1 cellular context compared by ENCODE assay signal in the genomic region with DNA sequence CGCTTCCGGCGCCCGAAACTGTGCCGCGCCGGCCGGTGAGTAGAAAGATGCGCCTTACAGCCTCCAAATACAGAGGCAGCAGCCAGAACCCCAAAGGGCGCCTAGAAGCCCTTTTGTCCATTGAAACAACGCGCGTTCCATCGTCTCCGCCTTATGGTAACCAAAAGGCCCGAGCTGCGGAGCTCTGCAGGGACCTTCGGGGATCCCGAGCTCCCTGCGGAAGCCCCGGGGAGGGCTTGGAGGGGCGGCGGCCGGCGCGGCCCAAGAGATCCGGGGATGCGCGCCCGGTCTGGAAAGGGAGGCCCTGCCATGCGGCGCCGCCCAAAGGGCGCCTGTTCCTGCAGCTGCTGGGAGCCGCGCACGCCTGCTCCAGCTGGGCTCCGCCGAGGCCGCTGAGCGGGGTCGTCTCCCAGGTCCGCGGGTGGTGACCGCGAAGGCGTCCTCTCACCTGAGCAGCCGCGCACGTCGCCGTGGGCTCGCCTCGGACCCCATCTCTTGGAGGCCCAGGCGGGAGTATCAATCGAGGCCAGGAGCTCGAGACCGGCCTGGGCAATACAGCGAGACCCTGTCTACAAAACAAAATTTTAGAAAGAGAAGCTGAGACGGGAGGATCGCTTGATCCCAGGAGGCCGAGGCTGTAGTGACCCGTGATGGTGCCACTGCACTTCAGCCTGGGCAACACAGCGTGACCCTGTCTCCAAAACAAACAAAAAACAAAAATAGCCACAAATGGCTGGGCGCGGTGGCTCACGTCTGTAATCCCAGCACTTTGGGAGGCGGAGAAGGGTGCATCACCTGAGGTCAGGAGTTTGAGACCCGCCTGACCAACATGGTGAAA.
TF ChIP-seq lines count a peak whose summit lies in the region.

No MANE protein-coding gene starts in this region.

TF ChIP-seq in HepG2, 621 proteins besides CTCF, POLR2A, EP300 and RAD21 (continued from another document and continues in another):
- TF ChIP-seq, protein P1, sequence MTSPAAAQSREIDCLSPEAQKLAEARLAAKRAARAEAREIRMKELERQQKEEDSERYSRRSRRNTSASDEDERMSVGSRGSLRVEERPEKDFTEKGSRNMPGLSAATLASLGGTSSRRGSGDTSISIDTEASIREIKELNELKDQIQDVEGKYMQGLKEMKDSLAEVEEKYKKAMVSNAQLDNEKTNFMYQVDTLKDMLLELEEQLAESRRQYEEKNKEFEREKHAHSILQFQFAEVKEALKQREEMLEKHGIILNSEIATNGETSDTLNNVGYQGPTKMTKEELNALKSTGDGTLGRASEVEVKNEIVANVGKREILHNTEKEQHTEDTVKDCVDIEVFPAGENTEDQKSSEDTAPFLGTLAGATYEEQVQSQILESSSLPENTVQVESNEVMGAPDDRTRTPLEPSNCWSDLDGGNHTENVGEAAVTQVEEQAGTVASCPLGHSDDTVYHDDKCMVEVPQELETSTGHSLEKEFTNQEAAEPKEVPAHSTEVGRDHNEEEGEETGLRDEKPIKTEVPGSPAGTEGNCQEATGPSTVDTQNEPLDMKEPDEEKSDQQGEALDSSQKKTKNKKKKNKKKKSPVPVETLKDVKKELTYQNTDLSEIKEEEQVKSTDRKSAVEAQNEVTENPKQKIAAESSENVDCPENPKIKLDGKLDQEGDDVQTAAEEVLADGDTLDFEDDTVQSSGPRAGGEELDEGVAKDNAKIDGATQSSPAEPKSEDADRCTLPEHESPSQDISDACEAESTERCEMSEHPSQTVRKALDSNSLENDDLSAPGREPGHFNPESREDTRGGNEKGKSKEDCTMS (CRISPR knock-in tag; conservative IDR thresholded peaks at IDR 0.05) = peak; percentile 49; the same call in 1 of the 2 replicates
- peak; percentile 31 for TF ChIP-seq ETV6 (CRISPR knock-in tag; conservative IDR thresholded peaks at IDR 0.05)
- TF ChIP-seq KDM4B (CRISPR knock-in tag; IDR thresholded peaks at IDR 0.05) = 0 out of 2 replicates have a peak, but pooled peaks have one; percentile 7
- TF ChIP-seq PRMT3 (CRISPR knock-in tag; IDR thresholded peaks at IDR 0.05; ENCODE audit: borderline replicate concordance, low read depth) = peak; percentile 3; the same call in 1 of the 2 replicates
- no peak for TF ChIP-seq SSRP1 (CRISPR knock-in tag; IDR thresholded peaks at IDR 0.05)
- peak; percentile 58 for TF ChIP-seq TAF1 (CRISPR knock-in tag; IDR thresholded peaks at IDR 0.05)
- TF ChIP-seq ZNF530 (CRISPR knock-in tag; IDR thresholded peaks at IDR 0.05; ENCODE audit: low read depth) = no peak
- peak; percentile 80 for TF ChIP-seq KMT2B (CRISPR knock-in tag; IDR thresholded peaks at IDR 0.05)
- no peak for TF ChIP-seq TBX3 (IDR thresholded peaks at IDR 0.05; ENCODE audit: borderline replicate concordance)
- TF ChIP-seq KDM1A (CRISPR knock-in tag; IDR thresholded peaks at IDR 0.05) = peak; percentile 95; the same call in 1 of the 2 replicates
- TF ChIP-seq, protein P2, sequence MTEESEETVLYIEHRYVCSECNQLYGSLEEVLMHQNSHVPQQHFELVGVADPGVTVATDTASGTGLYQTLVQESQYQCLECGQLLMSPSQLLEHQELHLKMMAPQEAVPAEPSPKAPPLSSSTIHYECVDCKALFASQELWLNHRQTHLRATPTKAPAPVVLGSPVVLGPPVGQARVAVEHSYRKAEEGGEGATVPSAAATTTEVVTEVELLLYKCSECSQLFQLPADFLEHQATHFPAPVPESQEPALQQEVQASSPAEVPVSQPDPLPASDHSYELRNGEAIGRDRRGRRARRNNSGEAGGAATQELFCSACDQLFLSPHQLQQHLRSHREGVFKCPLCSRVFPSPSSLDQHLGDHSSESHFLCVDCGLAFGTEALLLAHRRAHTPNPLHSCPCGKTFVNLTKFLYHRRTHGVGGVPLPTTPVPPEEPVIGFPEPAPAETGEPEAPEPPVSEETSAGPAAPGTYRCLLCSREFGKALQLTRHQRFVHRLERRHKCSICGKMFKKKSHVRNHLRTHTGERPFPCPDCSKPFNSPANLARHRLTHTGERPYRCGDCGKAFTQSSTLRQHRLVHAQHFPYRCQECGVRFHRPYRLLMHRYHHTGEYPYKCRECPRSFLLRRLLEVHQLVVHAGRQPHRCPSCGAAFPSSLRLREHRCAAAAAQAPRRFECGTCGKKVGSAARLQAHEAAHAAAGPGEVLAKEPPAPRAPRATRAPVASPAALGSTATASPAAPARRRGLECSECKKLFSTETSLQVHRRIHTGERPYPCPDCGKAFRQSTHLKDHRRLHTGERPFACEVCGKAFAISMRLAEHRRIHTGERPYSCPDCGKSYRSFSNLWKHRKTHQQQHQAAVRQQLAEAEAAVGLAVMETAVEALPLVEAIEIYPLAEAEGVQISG (CRISPR knock-in tag; IDR thresholded peaks at IDR 0.05) = peak; percentile 43; the same call in 1 of the 2 replicates
- TF ChIP-seq ZNF136 (CRISPR knock-in tag; IDR thresholded peaks at IDR 0.05; ENCODE audit: low read depth) = 0 out of 2 replicates have a peak, but pooled peaks have one; percentile 38
- peak; percentile 54; the same call in 1 of the 2 replicates for TF ChIP-seq ZNF317 (CRISPR knock-in tag; IDR thresholded peaks at IDR 0.05)
- TF ChIP-seq ZNF790 (CRISPR knock-in tag; IDR thresholded peaks at IDR 0.05; ENCODE audit: borderline replicate concordance) = peak; percentile 92
- TF ChIP-seq SALL1 (CRISPR knock-in tag; IDR thresholded peaks at IDR 0.05) = peak; percentile 27
- TF ChIP-seq ZNF768 (CRISPR knock-in tag; IDR thresholded peaks at IDR 0.05) = peak; percentile 91
- TF ChIP-seq TOPORS (CRISPR knock-in tag; IDR thresholded peaks at IDR 0.05) = peak; percentile 68
- TF ChIP-seq, protein P3, sequence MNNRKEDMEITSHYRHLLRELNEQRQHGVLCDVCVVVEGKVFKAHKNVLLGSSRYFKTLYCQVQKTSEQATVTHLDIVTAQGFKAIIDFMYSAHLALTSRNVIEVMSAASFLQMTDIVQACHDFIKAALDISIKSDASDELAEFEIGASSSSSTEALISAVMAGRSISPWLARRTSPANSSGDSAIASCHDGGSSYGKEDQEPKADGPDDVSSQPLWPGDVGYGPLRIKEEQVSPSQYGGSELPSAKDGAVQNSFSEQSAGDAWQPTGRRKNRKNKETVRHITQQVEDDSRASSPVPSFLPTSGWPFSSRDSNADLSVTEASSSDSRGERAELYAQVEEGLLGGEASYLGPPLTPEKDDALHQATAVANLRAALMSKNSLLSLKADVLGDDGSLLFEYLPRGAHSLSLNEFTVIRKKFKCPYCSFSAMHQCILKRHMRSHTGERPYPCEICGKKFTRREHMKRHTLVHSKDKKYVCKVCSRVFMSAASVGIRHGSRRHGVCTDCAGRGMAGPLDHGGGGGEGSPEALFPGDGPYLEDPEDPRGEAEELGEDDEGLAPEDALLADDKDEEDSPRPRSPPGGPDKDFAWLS (CRISPR knock-in tag; IDR thresholded peaks at IDR 0.05; ENCODE audit: borderline replicate concordance) = peak; percentile 17; the same call in 1 of the 2 replicates
- 0 out of 2 replicates have a peak, but pooled peaks have one; percentile 51 for TF ChIP-seq KLF6 (CRISPR knock-in tag; IDR thresholded peaks at IDR 0.05)
- TF ChIP-seq, protein P4, sequence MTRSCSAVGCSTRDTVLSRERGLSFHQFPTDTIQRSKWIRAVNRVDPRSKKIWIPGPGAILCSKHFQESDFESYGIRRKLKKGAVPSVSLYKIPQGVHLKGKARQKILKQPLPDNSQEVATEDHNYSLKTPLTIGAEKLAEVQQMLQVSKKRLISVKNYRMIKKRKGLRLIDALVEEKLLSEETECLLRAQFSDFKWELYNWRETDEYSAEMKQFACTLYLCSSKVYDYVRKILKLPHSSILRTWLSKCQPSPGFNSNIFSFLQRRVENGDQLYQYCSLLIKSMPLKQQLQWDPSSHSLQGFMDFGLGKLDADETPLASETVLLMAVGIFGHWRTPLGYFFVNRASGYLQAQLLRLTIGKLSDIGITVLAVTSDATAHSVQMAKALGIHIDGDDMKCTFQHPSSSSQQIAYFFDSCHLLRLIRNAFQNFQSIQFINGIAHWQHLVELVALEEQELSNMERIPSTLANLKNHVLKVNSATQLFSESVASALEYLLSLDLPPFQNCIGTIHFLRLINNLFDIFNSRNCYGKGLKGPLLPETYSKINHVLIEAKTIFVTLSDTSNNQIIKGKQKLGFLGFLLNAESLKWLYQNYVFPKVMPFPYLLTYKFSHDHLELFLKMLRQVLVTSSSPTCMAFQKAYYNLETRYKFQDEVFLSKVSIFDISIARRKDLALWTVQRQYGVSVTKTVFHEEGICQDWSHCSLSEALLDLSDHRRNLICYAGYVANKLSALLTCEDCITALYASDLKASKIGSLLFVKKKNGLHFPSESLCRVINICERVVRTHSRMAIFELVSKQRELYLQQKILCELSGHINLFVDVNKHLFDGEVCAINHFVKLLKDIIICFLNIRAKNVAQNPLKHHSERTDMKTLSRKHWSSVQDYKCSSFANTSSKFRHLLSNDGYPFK (CRISPR knock-in tag; IDR thresholded peaks at IDR 0.05; ENCODE audit: borderline replicate concordance) = peak; percentile 70
- TF ChIP-seq ZMYM2 (CRISPR knock-in tag; IDR thresholded peaks at IDR 0.05) = peak; percentile 92
- TF ChIP-seq ZNF354B (CRISPR knock-in tag; IDR thresholded peaks at IDR 0.05) = 0 out of 2 replicates have a peak, but pooled peaks have one; percentile 10
- no peak; the same call in 1 of the 2 replicates for TF ChIP-seq BRCA1 (CRISPR knock-in tag; IDR thresholded peaks at IDR 0.05)
- TF ChIP-seq ZFP36L1 (CRISPR knock-in tag; IDR thresholded peaks at IDR 0.05) = 0 out of 2 replicates have a peak, but pooled peaks have one; percentile 31
- peak; percentile 54; the same call in 1 of the 2 replicates for TF ChIP-seq ZNF260 (CRISPR knock-in tag; IDR thresholded peaks at IDR 0.05; ENCODE audit: borderline replicate concordance, low read depth)
- no peak for TF ChIP-seq ZEB1 (IDR thresholded peaks at IDR 0.05; ENCODE audit: insufficient replicate concordance, low read depth)
- TF ChIP-seq CCDC6 (CRISPR knock-in tag; IDR thresholded peaks at IDR 0.05) = no peak
- TF ChIP-seq ARNT2 (CRISPR knock-in tag; IDR thresholded peaks at IDR 0.05; ENCODE audit: low read depth) = peak; percentile 42; the same call in 1 of the 2 replicates
- TF ChIP-seq CEBPG (CRISPR knock-in tag; IDR thresholded peaks at IDR 0.05) = no peak
- no peak for TF ChIP-seq ZFP36 (IDR thresholded peaks at IDR 0.05; ENCODE audit: borderline replicate concordance, low read depth, low read length, partially characterized antibody)
- TF ChIP-seq SATB2 (CRISPR knock-in tag; IDR thresholded peaks at IDR 0.05) = no peak
- no peak for TF ChIP-seq HMG20A (CRISPR knock-in tag; IDR thresholded peaks at IDR 0.05; ENCODE audit: borderline replicate concordance)
- TF ChIP-seq TARDBP (CRISPR knock-in tag; IDR thresholded peaks at IDR 0.05) = peak; percentile 16; the same call in 1 of the 2 replicates
- TF ChIP-seq, protein P5, sequence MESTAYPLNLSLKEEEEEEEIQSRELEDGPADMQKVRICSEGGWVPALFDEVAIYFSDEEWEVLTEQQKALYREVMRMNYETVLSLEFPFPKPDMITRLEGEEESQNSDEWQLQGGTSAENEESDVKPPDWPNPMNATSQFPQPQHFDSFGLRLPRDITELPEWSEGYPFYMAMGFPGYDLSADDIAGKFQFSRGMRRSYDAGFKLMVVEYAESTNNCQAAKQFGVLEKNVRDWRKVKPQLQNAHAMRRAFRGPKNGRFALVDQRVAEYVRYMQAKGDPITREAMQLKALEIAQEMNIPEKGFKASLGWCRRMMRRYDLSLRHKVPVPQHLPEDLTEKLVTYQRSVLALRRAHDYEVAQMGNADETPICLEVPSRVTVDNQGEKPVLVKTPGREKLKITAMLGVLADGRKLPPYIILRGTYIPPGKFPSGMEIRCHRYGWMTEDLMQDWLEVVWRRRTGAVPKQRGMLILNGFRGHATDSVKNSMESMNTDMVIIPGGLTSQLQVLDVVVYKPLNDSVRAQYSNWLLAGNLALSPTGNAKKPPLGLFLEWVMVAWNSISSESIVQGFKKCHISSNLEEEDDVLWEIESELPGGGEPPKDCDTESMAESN (CRISPR knock-in tag; conservative IDR thresholded peaks at IDR 0.05) = peak; percentile 61
- TF ChIP-seq, protein P6, sequence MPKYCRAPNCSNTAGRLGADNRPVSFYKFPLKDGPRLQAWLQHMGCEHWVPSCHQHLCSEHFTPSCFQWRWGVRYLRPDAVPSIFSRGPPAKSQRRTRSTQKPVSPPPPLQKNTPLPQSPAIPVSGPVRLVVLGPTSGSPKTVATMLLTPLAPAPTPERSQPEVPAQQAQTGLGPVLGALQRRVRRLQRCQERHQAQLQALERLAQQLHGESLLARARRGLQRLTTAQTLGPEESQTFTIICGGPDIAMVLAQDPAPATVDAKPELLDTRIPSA (CRISPR knock-in tag; IDR thresholded peaks at IDR 0.05; ENCODE audit: borderline replicate concordance) = no peak
- TF ChIP-seq ZFYVE20 (CRISPR knock-in tag; IDR thresholded peaks at IDR 0.05; ENCODE audit: borderline replicate concordance, low read depth) = peak; percentile 50; the same call in 1 of the 2 replicates
- peak; percentile 98 for TF ChIP-seq FOXC1 (CRISPR knock-in tag; IDR thresholded peaks at IDR 0.05; ENCODE audit: borderline replicate concordance)
- no peak for TF ChIP-seq ZNF326 (CRISPR knock-in tag; IDR thresholded peaks at IDR 0.05; ENCODE audit: borderline replicate concordance)
- no peak; the same call in 1 of the 2 replicates for TF ChIP-seq ZNF878 (CRISPR knock-in tag; IDR thresholded peaks at IDR 0.05)
- TF ChIP-seq TMF1 (CRISPR knock-in tag; IDR thresholded peaks at IDR 0.05; ENCODE audit: low read depth) = 0 out of 2 replicates have a peak, but pooled peaks have one; percentile 50
- TF ChIP-seq MEF2D (CRISPR knock-in tag; IDR thresholded peaks at IDR 0.05) = peak; percentile 80; the same call in 1 of the 2 replicates
- peak; percentile 97; the same call in 1 of the 2 replicates for TF ChIP-seq ZNF30 (CRISPR knock-in tag; IDR thresholded peaks at IDR 0.05)
- peak; percentile 92 for TF ChIP-seq ZNF546 (CRISPR knock-in tag; conservative IDR thresholded peaks at IDR 0.05)
- 0 out of 2 replicates have a peak, but pooled peaks have one; percentile 20 for TF ChIP-seq ZNF335 (CRISPR knock-in tag; IDR thresholded peaks at IDR 0.05)
- no peak; the same call in 1 of the 2 replicates for TF ChIP-seq FOSL2 (CRISPR knock-in tag; IDR thresholded peaks at IDR 0.05)
- no peak for TF ChIP-seq JUND (CRISPR knock-in tag; IDR thresholded peaks at IDR 0.05)
- TF ChIP-seq KLF16 (CRISPR knock-in tag; IDR thresholded peaks at IDR 0.05) = peak in 1 of 2 experiments; percentile 20; a peak in 1 of 4 replicates
- 0 out of 2 replicates have a peak, but pooled peaks have one; percentile 5 for TF ChIP-seq ZNF792 (CRISPR knock-in tag; IDR thresholded peaks at IDR 0.05)
- TF ChIP-seq ZNF883 (CRISPR knock-in tag; IDR thresholded peaks at IDR 0.05; ENCODE audit: not compliant biosample characterization) = peak; percentile 98
- peak; percentile 79; the same call in 1 of the 2 replicates for TF ChIP-seq WIZ (CRISPR knock-in tag; IDR thresholded peaks at IDR 0.05)
- TF ChIP-seq ZSCAN31 (CRISPR knock-in tag; IDR thresholded peaks at IDR 0.05; ENCODE audit: low read depth) = peak; percentile 71; the same call in 1 of the 2 replicates
- peak; percentile 93 for TF ChIP-seq HES4 (CRISPR knock-in tag; IDR thresholded peaks at IDR 0.05; ENCODE audit: borderline replicate concordance)
- peak; percentile 97 for TF ChIP-seq ZNF33B (CRISPR knock-in tag; IDR thresholded peaks at IDR 0.05)
- TF ChIP-seq ZBTB20 (CRISPR knock-in tag; IDR thresholded peaks at IDR 0.05; ENCODE audit: borderline replicate concordance, low read depth) = peak; percentile 68; the same call in 1 of the 2 replicates
- peak; percentile 90 for TF ChIP-seq RCOR2 (CRISPR knock-in tag; IDR thresholded peaks at IDR 0.05)
- no peak for TF ChIP-seq NFE2L1 (CRISPR knock-in tag; IDR thresholded peaks at IDR 0.05; ENCODE audit: borderline replicate concordance)
- TF ChIP-seq HNRNPH1 (optimal IDR thresholded peaks at IDR 0.05; ENCODE audit: low read depth, low read length) = no peak
- peak; percentile 85 for TF ChIP-seq POLR2G (IDR thresholded peaks at IDR 0.05; ENCODE audit: low read depth, low read length)
- TF ChIP-seq ZNF761 (CRISPR knock-in tag; conservative IDR thresholded peaks at IDR 0.05) = 0 out of 2 replicates have a peak, but pooled peaks have one; percentile 11
